Comparison of ENCODE assay signal across 31 cellular contexts in genomic region chr12:123807002-123807401, GRCh38. TPM values are rescaled to one million over a fixed set of nuclear protein-coding genes. Genes with fewer than 3 reads are reported as not detected.
"Had no signal": no experiment of that assay in that cellular context is flagged by ENCODE, and none has a peak within 500 bp of the region (broad histone marks: within the 10 kb centered on the region; RNA-seq: fewer than 3 reads in every experiment).

No MANE protein-coding gene starts in this region.

- H3K4me2 ChIP-seq: smooth muscle cell had no signal

- DNase-seq: dermis blood vessel endothelial cell; effector memory CD4-positive, alpha-beta T cell; foreskin keratinocyte; kidney; mesenchymal stem cell; mucosa of descending colon; naive B cell; pancreas; stimulated activated CD4-positive, alpha-beta T cell treated with anti-CD3 and anti-CD28 coated beads, Interleukin-12 subunit alpha, Interleukin-12 subunit beta, amount 100 ng/mL, for 4 hours; stimulated activated CD4-positive, alpha-beta T cell treated with anti-CD3 and anti-CD28 coated beads, Interleukin-1b, Interleukin-23, amount 100 ng/mL, for 48 hours; stimulated activated CD4-positive, alpha-beta T cell treated with anti-CD3 and anti-CD28 coated beads, Interleukin-4, amount 100 ng/mL, for 1 hour; transverse colon; upper lobe of right lung; uterus had no signal

- H3K27ac Mint-ChIP-seq: natural killer cell treated with Interleukin-12 subunit alpha and Interleukin-12 subunit beta and Interleukin-15 and Interleukin-18, amount 100 ng/mL, for 72 hours; progenitor cell of endocrine pancreas; stimulated activated memory B cell treated with anti-CD40 and anti-IgM and Interleukin-4, amounts not matched to agents 10 μg/mL and 1 μg/mL and 100 μg/mL, for 72 hours; stimulated activated naive CD8-positive, alpha-beta T cell treated with anti-CD3 and anti-CD28 coated beads, Interleukin-15, Interleukin-2, amounts not matched to agents 100 ng/mL and 50 ng/mL, for 24 hours had no signal

- H3K4me1 ChIP-seq: esophagus muscularis mucosa, foreskin keratinocyte, gastroesophageal sphincter, pancreas, right atrium auricular region, suprapubic skin, transverse colon, upper lobe of right lung, uterus had no signal

- H3K4me3 Mint-ChIP-seq: central memory CD8-positive, alpha-beta T cell; mesothelial cell of epicardium; naive B cell; natural killer cell treated with Interleukin-12 subunit alpha and Interleukin-12 subunit beta and Interleukin-15 and Interleukin-18, amount 100 ng/mL, for 72 hours; stimulated activated memory B cell treated with anti-CD40 and anti-IgM and Interleukin-4, amounts not matched to agents 10 μg/mL and 1 μg/mL and 100 μg/mL, for 72 hours; stimulated activated naive CD8-positive, alpha-beta T cell treated with anti-CD3 and anti-CD28 coated beads, Interleukin-15, Interleukin-2, amounts not matched to agents 100 ng/mL and 50 ng/mL, for 24 hours had no signal

- H3K9me3 ChIP-seq: esophagus muscularis mucosa, gastroesophageal sphincter, mucosa of descending colon, neutrophil, pancreas, right atrium auricular region, suprapubic skin, transverse colon, upper lobe of right lung, uterus had no signal

- FAIRE-seq: endothelial cell of umbilical vein, kidney, pancreas had no signal

- H3K36me3 ChIP-seq: esophagus muscularis mucosa, gastroesophageal sphincter, neutrophil, pancreas, right atrium auricular region, suprapubic skin, transverse colon, upper lobe of right lung, uterus had no signal

- ATAC-seq: foreskin keratinocyte; gastroesophageal sphincter; left lobe of liver; mucosa of descending colon; natural killer cell treated with Interleukin-12 subunit alpha and Interleukin-12 subunit beta and Interleukin-15 and Interleukin-18, amount 100 ng/mL, for 72 hours; pancreas; sciatic nerve; stimulated activated memory B cell treated with anti-CD40 and anti-IgM and Interleukin-4, amounts not matched to agents 10 μg/mL and 1 μg/mL and 100 μg/mL, for 72 hours had no signal

- H3K4me1 Mint-ChIP-seq: central memory CD8-positive, alpha-beta T cell; naive B cell had no signal

- H3K4me3 ChIP-seq: coronary artery, esophagus muscularis mucosa, gastroesophageal sphincter, lung, mucosa of descending colon, pancreas, right atrium auricular region, smooth muscle cell, suprapubic skin, transverse colon, upper lobe of right lung, uterus had no signal

- H3K36me3 Mint-ChIP-seq: mesothelial cell of epicardium; natural killer cell treated with Interleukin-12 subunit alpha and Interleukin-12 subunit beta and Interleukin-15 and Interleukin-18, amount 100 ng/mL, for 72 hours; stimulated activated memory B cell treated with anti-CD40 and anti-IgM and Interleukin-4, amounts not matched to agents 10 μg/mL and 1 μg/mL and 100 μg/mL, for 72 hours had no signal

- H3K9me3 Mint-ChIP-seq: central memory CD8-positive, alpha-beta T cell; mesothelial cell of epicardium; natural killer cell treated with Interleukin-12 subunit alpha and Interleukin-12 subunit beta and Interleukin-15 and Interleukin-18, amount 100 ng/mL, for 72 hours; stimulated activated memory B cell treated with anti-CD40 and anti-IgM and Interleukin-4, amounts not matched to agents 10 μg/mL and 1 μg/mL and 100 μg/mL, for 72 hours; stimulated activated naive CD8-positive, alpha-beta T cell treated with anti-CD3 and anti-CD28 coated beads, Interleukin-15, Interleukin-2, amounts not matched to agents 100 ng/mL and 50 ng/mL, for 24 hours had no signal

- H3K27ac ChIP-seq: coronary artery, esophagus muscularis mucosa, foreskin keratinocyte, gastroesophageal sphincter, neutrophil, pancreas, right atrium auricular region, suprapubic skin, transverse colon, upper lobe of right lung, uterus had no signal

- H3K27me3 ChIP-seq: neutrophil, pancreas, right atrium auricular region, suprapubic skin, transverse colon, upper lobe of right lung, uterus had no signal

RNA-seq across cellular contexts. Expression of gene DNAH10, which starts 44.9 kb away (rescaled TPM):
- total RNA-seq: dermis blood vessel endothelial cell, gastroesophageal sphincter had no signal
